In the genomic region with DNA sequence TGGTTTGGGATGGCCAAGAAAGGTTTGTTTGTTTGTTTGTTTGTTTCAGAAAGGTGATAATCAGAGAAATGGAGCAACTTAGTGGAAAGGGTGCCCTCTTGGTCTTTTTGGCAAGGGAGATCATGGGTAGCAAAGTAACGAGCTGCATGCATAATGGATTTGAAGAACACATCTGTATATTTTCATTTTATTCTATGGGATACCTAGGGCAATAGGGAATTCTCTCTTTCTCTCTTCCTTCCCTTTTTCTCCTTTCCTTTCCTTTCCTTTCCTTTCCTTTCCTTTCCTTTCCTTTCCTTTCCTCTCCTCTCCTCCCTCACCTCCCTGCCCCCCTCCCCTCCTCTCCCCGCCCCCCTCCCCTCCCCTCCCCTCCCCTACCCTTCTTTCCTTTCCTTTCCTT, we compare ENCODE assay signal across 1 cellular context.
TF ChIP-seq lines count a peak whose summit lies in the region.

No MANE protein-coding gene starts in this region.

TF ChIP-seq in HepG2, 621 proteins besides CTCF, POLR2A, EP300 and RAD21 (continued from another document):
- TF ChIP-seq, protein P1, sequence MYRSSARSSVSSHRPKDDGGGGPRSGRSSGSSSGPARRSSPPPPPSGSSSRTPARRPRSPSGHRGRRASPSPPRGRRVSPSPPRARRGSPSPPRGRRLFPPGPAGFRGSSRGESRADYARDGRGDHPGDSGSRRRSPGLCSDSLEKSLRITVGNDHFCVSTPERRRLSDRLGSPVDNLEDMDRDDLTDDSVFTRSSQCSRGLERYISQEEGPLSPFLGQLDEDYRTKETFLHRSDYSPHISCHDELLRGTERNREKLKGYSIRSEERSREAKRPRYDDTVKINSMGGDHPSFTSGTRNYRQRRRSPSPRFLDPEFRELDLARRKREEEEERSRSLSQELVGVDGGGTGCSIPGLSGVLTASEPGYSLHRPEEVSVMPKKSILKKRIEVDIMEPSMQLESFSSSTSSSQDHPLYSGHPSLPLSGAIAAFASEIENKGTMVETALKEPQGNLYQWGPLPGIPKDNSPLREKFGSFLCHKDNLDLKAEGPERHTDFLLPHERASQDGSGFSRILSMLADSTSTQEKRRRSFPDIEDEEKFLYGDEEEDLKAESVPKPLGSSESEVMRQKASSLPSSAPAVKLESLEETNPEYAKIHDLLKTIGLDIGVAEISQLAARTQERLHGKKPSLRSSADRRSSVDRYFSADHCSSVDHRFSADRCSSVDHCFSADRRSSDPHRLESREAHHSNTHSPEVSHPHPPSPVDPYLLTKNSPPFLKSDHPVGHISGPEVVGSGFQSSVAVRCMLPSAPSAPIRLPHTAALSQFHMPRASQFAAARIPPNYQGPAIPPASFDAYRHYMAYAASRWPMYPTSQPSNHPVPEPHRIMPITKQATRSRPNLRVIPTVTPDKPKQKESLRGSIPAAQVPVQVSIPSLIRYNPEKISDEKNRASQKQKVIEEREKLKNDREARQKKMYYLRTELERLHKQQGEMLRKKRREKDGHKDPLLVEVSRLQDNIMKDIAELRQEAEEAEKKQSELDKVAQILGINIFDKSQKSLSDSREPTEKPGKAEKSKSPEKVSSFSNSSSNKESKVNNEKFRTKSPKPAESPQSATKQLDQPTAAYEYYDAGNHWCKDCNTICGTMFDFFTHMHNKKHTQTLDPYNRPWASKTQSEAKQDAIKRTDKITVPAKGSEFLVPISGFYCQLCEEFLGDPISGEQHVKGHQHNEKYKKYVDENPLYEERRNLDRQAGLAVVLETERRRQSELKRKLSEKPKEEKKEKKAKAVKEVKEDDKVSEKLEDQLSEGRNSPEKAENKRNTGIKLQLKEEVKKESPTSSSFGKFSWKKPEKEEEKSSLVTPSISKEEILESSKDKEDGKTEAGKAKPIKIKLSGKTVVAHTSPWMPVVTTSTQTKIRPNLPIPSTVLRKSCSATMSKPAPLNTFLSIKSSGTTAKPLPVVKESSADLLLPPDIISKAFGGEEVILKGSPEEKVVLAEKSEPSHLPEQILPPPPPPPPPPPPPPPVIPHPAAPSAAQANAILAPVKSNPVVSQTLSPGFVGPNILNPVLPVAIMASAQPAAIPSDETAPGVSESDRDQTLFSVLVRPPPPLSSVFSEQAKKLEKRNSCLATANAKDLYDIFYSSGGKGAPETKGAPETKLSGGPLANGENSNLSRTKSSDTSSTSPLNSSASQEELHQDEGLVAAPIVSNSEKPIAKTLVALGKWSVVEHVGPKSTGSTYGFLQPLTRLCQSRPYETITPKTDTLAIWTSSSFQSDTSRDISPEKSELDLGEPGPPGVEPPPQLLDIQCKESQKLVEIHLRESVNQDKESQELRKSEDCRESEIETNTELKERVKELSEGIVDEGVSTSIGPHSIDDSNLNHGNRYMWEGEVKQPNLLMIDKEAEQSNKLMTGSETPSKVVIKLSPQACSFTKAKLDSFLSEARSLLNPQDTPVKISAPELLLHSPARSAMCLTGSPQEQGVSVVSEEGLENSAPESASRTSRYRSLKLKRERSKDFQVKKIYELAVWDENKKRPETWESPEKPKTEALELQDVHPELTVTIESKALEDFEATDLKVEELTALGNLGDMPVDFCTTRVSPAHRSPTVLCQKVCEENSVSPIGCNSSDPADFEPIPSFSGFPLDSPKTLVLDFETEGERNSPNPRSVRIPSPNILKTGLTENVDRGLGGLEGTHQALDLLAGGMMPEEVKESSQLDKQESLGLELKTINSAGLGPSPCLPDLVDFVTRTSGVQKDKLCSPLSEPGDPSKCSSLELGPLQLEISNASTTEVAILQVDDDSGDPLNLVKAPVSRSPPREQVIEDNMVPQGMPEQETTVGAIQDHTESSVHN (CRISPR knock-in tag; IDR thresholded peaks at IDR 0.05), result no peak
- TF ChIP-seq, protein P2, sequence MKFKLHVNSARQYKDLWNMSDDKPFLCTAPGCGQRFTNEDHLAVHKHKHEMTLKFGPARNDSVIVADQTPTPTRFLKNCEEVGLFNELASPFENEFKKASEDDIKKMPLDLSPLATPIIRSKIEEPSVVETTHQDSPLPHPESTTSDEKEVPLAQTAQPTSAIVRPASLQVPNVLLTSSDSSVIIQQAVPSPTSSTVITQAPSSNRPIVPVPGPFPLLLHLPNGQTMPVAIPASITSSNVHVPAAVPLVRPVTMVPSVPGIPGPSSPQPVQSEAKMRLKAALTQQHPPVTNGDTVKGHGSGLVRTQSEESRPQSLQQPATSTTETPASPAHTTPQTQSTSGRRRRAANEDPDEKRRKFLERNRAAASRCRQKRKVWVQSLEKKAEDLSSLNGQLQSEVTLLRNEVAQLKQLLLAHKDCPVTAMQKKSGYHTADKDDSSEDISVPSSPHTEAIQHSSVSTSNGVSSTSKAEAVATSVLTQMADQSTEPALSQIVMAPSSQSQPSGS (CRISPR knock-in tag; IDR thresholded peaks at IDR 0.05), result no peak
- TF ChIP-seq PCBP1 (IDR thresholded peaks at IDR 0.05; ENCODE audit: borderline replicate concordance, low read depth, low read length), result peak; percentile 58; the same call in 1 of the 2 replicates
TF ChIP-seq in HepG2: peak in this region for 2.
